1 cellular context compared by ENCODE assay signal in the genomic region with DNA sequence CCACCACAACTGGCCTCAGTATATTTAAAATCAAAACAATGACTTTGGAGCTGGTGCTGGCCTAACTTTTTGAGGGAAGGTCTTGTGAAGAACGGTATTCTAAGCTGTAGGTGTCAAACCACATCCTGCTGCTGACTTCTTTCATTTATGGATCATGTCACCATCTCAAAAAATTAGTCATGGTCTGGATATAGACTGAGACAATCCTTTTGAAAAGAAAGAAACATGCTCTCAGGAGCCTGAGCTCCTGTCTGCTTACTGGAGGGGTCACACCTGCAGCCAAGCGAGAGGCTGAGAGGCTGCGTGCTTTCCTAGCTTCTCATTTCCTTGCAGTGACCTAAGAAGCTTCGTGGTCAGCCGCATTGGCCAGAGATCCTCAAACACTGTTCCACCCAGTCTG.
TF ChIP-seq lines count a peak whose summit lies in the region.

No MANE protein-coding gene starts in this region.

TF ChIP-seq in GM12878, 131 proteins besides CTCF, POLR2A, EP300 and RAD21 (continued from another document and continues in another):
- TF ChIP-seq, protein P1, sequence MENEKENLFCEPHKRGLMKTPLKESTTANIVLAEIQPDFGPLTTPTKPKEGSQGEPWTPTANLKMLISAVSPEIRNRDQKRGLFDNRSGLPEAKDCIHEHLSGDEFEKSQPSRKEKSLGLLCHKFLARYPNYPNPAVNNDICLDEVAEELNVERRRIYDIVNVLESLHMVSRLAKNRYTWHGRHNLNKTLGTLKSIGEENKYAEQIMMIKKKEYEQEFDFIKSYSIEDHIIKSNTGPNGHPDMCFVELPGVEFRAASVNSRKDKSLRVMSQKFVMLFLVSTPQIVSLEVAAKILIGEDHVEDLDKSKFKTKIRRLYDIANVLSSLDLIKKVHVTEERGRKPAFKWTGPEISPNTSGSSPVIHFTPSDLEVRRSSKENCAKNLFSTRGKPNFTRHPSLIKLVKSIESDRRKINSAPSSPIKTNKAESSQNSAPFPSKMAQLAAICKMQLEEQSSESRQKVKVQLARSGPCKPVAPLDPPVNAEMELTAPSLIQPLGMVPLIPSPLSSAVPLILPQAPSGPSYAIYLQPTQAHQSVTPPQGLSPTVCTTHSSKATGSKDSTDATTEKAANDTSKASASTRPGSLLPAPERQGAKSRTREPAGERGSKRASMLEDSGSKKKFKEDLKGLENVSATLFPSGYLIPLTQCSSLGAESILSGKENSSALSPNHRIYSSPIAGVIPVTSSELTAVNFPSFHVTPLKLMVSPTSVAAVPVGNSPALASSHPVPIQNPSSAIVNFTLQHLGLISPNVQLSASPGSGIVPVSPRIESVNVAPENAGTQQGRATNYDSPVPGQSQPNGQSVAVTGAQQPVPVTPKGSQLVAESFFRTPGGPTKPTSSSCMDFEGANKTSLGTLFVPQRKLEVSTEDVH (IDR thresholded peaks at IDR 0.05; ENCODE audit: low read depth, partially characterized antibody), result no peak
- TF ChIP-seq NRF1 (conservative IDR thresholded peaks at IDR 0.05; ENCODE audit: low read depth, low read length) (no peak), HDAC2 (IDR thresholded peaks at IDR 0.05) (no peak), SP1 (IDR thresholded peaks at IDR 0.05; ENCODE audit: low read depth, low read length) (no peak), IKZF1 (conservative IDR thresholded peaks at IDR 0.05) (no peak; the same call in 1 of the 2 replicates), PML (IDR thresholded peaks at IDR 0.05; ENCODE audit: low read length) (no peak), SIX5 (IDR thresholded peaks at IDR 0.05; ENCODE audit: low read depth, low read length, severe bottlenecking) (no peak), ZNF24 (IDR thresholded peaks at IDR 0.05) (no peak), POLR2AphosphoS2 (IDR thresholded peaks at IDR 0.05; ENCODE audit: low read depth, low read length) (no peak), RB1 (IDR thresholded peaks at IDR 0.05; ENCODE audit: borderline replicate concordance) (no peak), CHD2 (IDR thresholded peaks at IDR 0.05; ENCODE audit: borderline replicate concordance, low read depth, low read length) (no peak), SMARCA5 (IDR thresholded peaks at IDR 0.05) (no peak), DPF2 (IDR thresholded peaks at IDR 0.05) (no peak), RAD51 (IDR thresholded peaks at IDR 0.05) (no peak), NFYA (IDR thresholded peaks at IDR 0.05; ENCODE audit: borderline replicate concordance, low read depth, low read length) (no peak), STAT1 (conservative IDR thresholded peaks at IDR 0.05) (no peak), KAT2A (conservative IDR thresholded peaks at IDR 0.05; ENCODE audit: control insufficient read depth, low read depth, low read length) (no peak), RCOR1 (conservative IDR thresholded peaks at IDR 0.05; ENCODE audit: low read depth, low read length) (no peak), TAF1 (IDR thresholded peaks at IDR 0.05; ENCODE audit: borderline replicate concordance, low read depth, low read length) (no peak), WRNIP1 (IDR thresholded peaks at IDR 0.05; ENCODE audit: borderline replicate concordance, low read depth, low read length) (no peak), GABPA (IDR thresholded peaks at IDR 0.05; ENCODE audit: low read depth) (peak; percentile 41; the same call in 1 of the 2 replicates), MTA2 (IDR thresholded peaks at IDR 0.05; ENCODE audit: low read depth) (no peak), SREBF2 (IDR thresholded peaks at IDR 0.05; ENCODE audit: low read length) (no peak), SMC3 (IDR thresholded peaks at IDR 0.05; ENCODE audit: borderline replicate concordance, low read length) (no peak), SREBF1 (IDR thresholded peaks at IDR 0.05; ENCODE audit: low read length) (no peak), EZH2 (IDR thresholded peaks at IDR 0.05; ENCODE audit: borderline replicate concordance, control insufficient read depth, low read depth, low read length) (no peak), JUND (IDR thresholded peaks at IDR 0.05; ENCODE audit: low read depth, low read length) (no peak), ASH2L (IDR thresholded peaks at IDR 0.05; ENCODE audit: borderline replicate concordance, low read depth) (no peak), NR2C1 (IDR thresholded peaks at IDR 0.05) (no peak), CREB1 (IDR thresholded peaks at IDR 0.05; ENCODE audit: low read depth) (no peak), RFX5 (IDR thresholded peaks at IDR 0.05; ENCODE audit: low read depth, low read length) (no peak), RELA (IDR thresholded peaks at IDR 0.05; ENCODE audit: borderline replicate concordance, partially characterized antibody) (no peak), BHLHE40 (IDR thresholded peaks at IDR 0.05; ENCODE audit: borderline replicate concordance in 1 of 2, low read depth in 2 of 2, low read length in 1 of 2) (0 out of 4 replicates have a peak, but pooled peaks of 1 of the 2 experiments have one; percentile 13), MYB (IDR thresholded peaks at IDR 0.05; ENCODE audit: borderline replicate concordance, low read depth, low read length) (no peak), TCF3 (IDR thresholded peaks at IDR 0.05; ENCODE audit: borderline replicate concordance, insufficient read depth, low read depth, low read length) (no peak), FOXK2 (IDR thresholded peaks at IDR 0.05) (no peak), POU2F2 (IDR thresholded peaks at IDR 0.05; ENCODE audit: borderline replicate concordance, low read depth, low read length) (no peak), STAT3 (IDR thresholded peaks at IDR 0.05; ENCODE audit: low read depth, low read length) (no peak), CBX5 (IDR thresholded peaks at IDR 0.05; ENCODE audit: low read depth) (no peak)
- TF ChIP-seq, protein P2, sequence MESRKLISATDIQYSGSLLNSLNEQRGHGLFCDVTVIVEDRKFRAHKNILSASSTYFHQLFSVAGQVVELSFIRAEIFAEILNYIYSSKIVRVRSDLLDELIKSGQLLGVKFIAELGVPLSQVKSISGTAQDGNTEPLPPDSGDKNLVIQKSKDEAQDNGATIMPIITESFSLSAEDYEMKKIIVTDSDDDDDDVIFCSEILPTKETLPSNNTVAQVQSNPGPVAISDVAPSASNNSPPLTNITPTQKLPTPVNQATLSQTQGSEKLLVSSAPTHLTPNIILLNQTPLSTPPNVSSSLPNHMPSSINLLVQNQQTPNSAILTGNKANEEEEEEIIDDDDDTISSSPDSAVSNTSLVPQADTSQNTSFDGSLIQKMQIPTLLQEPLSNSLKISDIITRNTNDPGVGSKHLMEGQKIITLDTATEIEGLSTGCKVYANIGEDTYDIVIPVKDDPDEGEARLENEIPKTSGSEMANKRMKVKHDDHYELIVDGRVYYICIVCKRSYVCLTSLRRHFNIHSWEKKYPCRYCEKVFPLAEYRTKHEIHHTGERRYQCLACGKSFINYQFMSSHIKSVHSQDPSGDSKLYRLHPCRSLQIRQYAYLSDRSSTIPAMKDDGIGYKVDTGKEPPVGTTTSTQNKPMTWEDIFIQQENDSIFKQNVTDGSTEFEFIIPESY (IDR thresholded peaks at IDR 0.05), result no peak
- TF ChIP-seq, protein P3, sequence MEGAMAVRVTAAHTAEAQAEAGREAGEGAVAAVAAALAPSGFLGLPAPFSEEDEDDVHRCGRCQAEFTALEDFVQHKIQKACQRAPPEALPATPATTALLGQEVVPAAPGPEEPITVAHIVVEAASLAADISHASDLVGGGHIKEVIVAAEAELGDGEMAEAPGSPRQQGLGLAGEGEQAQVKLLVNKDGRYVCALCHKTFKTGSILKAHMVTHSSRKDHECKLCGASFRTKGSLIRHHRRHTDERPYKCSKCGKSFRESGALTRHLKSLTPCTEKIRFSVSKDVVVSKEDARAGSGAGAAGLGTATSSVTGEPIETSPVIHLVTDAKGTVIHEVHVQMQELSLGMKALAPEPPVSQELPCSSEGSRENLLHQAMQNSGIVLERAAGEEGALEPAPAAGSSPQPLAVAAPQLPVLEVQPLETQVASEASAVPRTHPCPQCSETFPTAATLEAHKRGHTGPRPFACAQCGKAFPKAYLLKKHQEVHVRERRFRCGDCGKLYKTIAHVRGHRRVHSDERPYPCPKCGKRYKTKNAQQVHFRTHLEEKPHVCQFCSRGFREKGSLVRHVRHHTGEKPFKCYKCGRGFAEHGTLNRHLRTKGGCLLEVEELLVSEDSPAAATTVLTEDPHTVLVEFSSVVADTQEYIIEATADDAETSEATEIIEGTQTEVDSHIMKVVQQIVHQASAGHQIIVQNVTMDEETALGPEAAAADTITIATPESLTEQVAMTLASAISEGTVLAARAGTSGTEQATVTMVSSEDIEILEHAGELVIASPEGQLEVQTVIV (IDR thresholded peaks at IDR 0.05; ENCODE audit: borderline replicate concordance, partially characterized antibody), result no peak
- TF ChIP-seq, protein P4, sequence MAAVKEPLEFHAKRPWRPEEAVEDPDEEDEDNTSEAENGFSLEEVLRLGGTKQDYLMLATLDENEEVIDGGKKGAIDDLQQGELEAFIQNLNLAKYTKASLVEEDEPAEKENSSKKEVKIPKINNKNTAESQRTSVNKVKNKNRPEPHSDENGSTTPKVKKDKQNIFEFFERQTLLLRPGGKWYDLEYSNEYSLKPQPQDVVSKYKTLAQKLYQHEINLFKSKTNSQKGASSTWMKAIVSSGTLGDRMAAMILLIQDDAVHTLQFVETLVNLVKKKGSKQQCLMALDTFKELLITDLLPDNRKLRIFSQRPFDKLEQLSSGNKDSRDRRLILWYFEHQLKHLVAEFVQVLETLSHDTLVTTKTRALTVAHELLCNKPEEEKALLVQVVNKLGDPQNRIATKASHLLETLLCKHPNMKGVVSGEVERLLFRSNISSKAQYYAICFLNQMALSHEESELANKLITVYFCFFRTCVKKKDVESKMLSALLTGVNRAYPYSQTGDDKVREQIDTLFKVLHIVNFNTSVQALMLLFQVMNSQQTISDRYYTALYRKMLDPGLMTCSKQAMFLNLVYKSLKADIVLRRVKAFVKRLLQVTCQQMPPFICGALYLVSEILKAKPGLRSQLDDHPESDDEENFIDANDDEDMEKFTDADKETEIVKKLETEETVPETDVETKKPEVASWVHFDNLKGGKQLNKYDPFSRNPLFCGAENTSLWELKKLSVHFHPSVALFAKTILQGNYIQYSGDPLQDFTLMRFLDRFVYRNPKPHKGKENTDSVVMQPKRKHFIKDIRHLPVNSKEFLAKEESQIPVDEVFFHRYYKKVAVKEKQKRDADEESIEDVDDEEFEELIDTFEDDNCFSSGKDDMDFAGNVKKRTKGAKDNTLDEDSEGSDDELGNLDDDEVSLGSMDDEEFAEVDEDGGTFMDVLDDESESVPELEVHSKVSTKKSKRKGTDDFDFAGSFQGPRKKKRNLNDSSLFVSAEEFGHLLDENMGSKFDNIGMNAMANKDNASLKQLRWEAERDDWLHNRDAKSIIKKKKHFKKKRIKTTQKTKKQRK (IDR thresholded peaks at IDR 0.05; ENCODE audit: low read depth, low read length), result no peak
- TF ChIP-seq, protein P5, sequence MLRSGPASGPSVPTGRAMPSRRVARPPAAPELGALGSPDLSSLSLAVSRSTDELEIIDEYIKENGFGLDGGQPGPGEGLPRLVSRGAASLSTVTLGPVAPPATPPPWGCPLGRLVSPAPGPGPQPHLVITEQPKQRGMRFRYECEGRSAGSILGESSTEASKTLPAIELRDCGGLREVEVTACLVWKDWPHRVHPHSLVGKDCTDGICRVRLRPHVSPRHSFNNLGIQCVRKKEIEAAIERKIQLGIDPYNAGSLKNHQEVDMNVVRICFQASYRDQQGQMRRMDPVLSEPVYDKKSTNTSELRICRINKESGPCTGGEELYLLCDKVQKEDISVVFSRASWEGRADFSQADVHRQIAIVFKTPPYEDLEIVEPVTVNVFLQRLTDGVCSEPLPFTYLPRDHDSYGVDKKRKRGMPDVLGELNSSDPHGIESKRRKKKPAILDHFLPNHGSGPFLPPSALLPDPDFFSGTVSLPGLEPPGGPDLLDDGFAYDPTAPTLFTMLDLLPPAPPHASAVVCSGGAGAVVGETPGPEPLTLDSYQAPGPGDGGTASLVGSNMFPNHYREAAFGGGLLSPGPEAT (IDR thresholded peaks at IDR 0.05; ENCODE audit: low read depth), result no peak
- TF ChIP-seq, protein P6, sequence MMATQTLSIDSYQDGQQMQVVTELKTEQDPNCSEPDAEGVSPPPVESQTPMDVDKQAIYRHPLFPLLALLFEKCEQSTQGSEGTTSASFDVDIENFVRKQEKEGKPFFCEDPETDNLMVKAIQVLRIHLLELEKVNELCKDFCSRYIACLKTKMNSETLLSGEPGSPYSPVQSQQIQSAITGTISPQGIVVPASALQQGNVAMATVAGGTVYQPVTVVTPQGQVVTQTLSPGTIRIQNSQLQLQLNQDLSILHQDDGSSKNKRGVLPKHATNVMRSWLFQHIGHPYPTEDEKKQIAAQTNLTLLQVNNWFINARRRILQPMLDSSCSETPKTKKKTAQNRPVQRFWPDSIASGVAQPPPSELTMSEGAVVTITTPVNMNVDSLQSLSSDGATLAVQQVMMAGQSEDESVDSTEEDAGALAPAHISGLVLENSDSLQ (IDR thresholded peaks at IDR 0.05), result no peak
- TF ChIP-seq, protein P7, sequence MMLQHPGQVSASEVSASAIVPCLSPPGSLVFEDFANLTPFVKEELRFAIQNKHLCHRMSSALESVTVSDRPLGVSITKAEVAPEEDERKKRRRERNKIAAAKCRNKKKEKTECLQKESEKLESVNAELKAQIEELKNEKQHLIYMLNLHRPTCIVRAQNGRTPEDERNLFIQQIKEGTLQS (IDR thresholded peaks at IDR 0.05; ENCODE audit: borderline replicate concordance, extremely low read depth, low read depth, low read length), result no peak
- TF ChIP-seq, protein P8, sequence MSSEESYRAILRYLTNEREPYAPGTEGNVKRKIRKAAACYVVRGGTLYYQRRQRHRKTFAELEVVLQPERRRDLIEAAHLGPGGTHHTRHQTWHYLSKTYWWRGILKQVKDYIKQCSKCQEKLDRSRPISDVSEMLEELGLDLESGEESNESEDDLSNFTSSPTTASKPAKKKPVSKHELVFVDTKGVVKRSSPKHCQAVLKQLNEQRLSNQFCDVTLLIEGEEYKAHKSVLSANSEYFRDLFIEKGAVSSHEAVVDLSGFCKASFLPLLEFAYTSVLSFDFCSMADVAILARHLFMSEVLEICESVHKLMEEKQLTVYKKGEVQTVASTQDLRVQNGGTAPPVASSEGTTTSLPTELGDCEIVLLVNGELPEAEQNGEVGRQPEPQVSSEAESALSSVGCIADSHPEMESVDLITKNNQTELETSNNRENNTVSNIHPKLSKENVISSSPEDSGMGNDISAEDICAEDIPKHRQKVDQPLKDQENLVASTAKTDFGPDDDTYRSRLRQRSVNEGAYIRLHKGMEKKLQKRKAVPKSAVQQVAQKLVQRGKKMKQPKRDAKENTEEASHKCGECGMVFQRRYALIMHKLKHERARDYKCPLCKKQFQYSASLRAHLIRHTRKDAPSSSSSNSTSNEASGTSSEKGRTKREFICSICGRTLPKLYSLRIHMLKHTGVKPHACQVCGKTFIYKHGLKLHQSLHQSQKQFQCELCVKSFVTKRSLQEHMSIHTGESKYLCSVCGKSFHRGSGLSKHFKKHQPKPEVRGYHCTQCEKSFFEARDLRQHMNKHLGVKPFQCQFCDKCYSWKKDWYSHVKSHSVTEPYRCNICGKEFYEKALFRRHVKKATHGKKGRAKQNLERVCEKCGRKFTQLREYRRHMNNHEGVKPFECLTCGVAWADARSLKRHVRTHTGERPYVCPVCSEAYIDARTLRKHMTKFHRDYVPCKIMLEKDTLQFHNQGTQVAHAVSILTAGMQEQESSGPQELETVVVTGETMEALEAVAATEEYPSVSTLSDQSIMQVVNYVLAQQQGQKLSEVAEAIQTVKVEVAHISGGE (CRISPR knock-in tag; IDR thresholded peaks at IDR 0.05), result no peak
- TF ChIP-seq, protein P9, sequence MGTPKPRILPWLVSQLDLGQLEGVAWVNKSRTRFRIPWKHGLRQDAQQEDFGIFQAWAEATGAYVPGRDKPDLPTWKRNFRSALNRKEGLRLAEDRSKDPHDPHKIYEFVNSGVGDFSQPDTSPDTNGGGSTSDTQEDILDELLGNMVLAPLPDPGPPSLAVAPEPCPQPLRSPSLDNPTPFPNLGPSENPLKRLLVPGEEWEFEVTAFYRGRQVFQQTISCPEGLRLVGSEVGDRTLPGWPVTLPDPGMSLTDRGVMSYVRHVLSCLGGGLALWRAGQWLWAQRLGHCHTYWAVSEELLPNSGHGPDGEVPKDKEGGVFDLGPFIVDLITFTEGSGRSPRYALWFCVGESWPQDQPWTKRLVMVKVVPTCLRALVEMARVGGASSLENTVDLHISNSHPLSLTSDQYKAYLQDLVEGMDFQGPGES (IDR thresholded peaks at IDR 0.05), result no peak
